ENCODE assay signal across 9 cellular contexts in genomic region chr7:130141858-130142653, GRCh38.
DNase-seq lines count a peak whose midpoint lies in the region; ATAC-seq, FAIRE-seq and TF ChIP-seq lines count a peak whose summit lies in the region.
"Had no signal": no experiment of that assay in that cellular context is flagged by ENCODE, and none has a peak within 500 bp of the region (broad histone marks: within the 10 kb centered on the region; RNA-seq: fewer than 3 reads in every experiment).

No MANE protein-coding gene starts in this region.

- no peak overlapping the region for H4K91ac ChIP-seq in H1 (replicated peaks; ENCODE audit: insufficient read length, low read length)

- H3K79me2 ChIP-seq in H1 (ENCODE audit: control insufficient read depth in 1 of 2, insufficient read depth in 2 of 2, low read length in 2 of 2) = no peaks in the 10 kb centered on the region

- TF ChIP-seq CTCF in cardiac muscle cell (IDR thresholded peaks at IDR 0.05; ENCODE audit: low read depth, low read length) (no peak), H1 (IDR thresholded peaks at IDR 0.05; ENCODE audit: control extremely low read depth in 1 of 3, insufficient read depth in 1 of 3, low read depth in 1 of 3, low read length in 3 of 3) (no peak), uterus (IDR thresholded peaks at IDR 0.05) (no peak)

- peak overlapping the region in 2 of 4 experiments; percentile 82 to 90; a peak in 3 of 7 replicates for H3K9ac ChIP-seq in H1 (replicated peaks in 1 of 4; ENCODE audit: extremely low read depth in 1 of 4, low read depth in 3 of 4, low read length in 3 of 4)

- POLR2A ChIA-PET in H1 (lab: Charles Lee; ENCODE audit: partially characterized antibody) = interaction anchor here (0.6 to 3.0 kb wide), 8 partner anchors 12 to 345 kb away, joined by 3 to 12 read pairs (median 4); partner anchors contain the start of gene TMEM209

- peak overlapping the region; percentile 85 to 95 (median 90) for H3K4me3 Mint-ChIP-seq in naive B cell

- no peaks in the 10 kb centered on the region for H3K9me3 Mint-ChIP-seq in naive B cell

- H3K4me3 ChIP-seq in cardiac muscle cell (peak overlapping the region; percentile 20), H1 (ENCODE audit: extremely low read depth in 1 of 4, insufficient read depth in 2 of 4, low read depth in 3 of 4, low read length in 4 of 4) (peak overlapping the region in 3 of 4 experiments; percentile 54 to 65 (median 56); a peak in 6 of 8 replicates), uterus (peak overlapping the region; percentile 40 to 49)

- H3K23ac ChIP-seq in H1 (ENCODE audit: insufficient read length) = no peak overlapping the region

- H2BK15ac ChIP-seq in H1 (ENCODE audit: low read length) = no peak overlapping the region; the same call in 1 of the 2 replicates

- H3K14ac ChIP-seq in H1 (ENCODE audit: insufficient read length) = no peak overlapping the region

- WGBS in H1 (ENCODE audit: extremely low coverage in 1 of 2, insufficient coverage in 1 of 2, insufficient read length in 1 of 2, insufficient replicate concordance in 2 of 2, low coverage in 1 of 2, low lambda C conversion rate in 2 of 2, missing lambda C conversion rate in 1 of 2), 2 experiments = 82% methylated on average over 16 of the region's 18 CpGs; no CpG with 5 or more reads in 1 of the 2 experiments

- peak overlapping the region; percentile 100; the same call in 1 of the 2 replicates for H4K8ac ChIP-seq in H1 (ENCODE audit: extremely low read depth, insufficient read depth, low read length)

- H3K36me3 ChIP-seq in cardiac muscle cell (no peaks in the 10 kb centered on the region), H1 (ENCODE audit: control insufficient read depth in 2 of 4, insufficient read depth in 4 of 4, low read length in 3 of 4) (no peaks in the 10 kb centered on the region), uterus (no peaks in the 10 kb centered on the region)

- no peak overlapping the region for H2BK20ac ChIP-seq in H1 (ENCODE audit: low read length)

- no peaks in the 10 kb centered on the region for H3K9me3 ChIP-seq in cardiac muscle cell (ENCODE audit: low read depth)
- H3K9me3 ChIP-seq in H1 (ENCODE audit: insufficient read depth in 2 of 2, low read depth in 1 of 2, low read length in 1 of 2) = no peaks in the 10 kb centered on the region
- no peaks in the 10 kb centered on the region for H3K9me3 ChIP-seq in uterus

- peak in 1 of 2 donors; percentile 11 for DNase-seq in cardiac muscle cell (ENCODE audit: low read depth in 1 of 2, low spot score in 1 of 2)
- no peak for DNase-seq in Right ventricle myocardium superior
- DNase-seq in H1 (ENCODE audit: low read depth in 1 of 2, low spot score in 2 of 2) = peak in 1 of 2 experiments; percentile 58
- DNase-seq in naive B cell = no peak
- DNase-seq in uterus = no peak
- DNase-seq in NCI-H748 treated with DMSO at 0.1 percent for 48 hours (lab: John Stamatoyannopoulos, UW) = no peak
- no peak for DNase-seq in cerebellar nuclear complex (lab: John Stamatoyannopoulos, UW)

- H3K27ac Mint-ChIP-seq in naive B cell = peak overlapping the region; percentile 69 to 95 (median 90)

- H3K4ac ChIP-seq in H1 (replicated peaks; ENCODE audit: insufficient read length, low read depth, low read length) = peak overlapping the region; percentile 8

- H3K56ac ChIP-seq in H1 (replicated peaks; ENCODE audit: insufficient read length, low read depth, low read length) = no peak overlapping the region

- H3K27me3 Mint-ChIP-seq in naive B cell = no peaks in the 10 kb centered on the region

- no peak for TF ChIP-seq EP300 in H1 (IDR thresholded peaks at IDR 0.05; ENCODE audit: borderline replicate concordance in 1 of 2, low read depth in 2 of 2, low read length in 2 of 2)

- H4K20me1 ChIP-seq in H1 (replicated peaks in 1 of 2; ENCODE audit: control insufficient read depth in 1 of 2, insufficient read depth in 2 of 2, low read length in 2 of 2) = peaks cover 0 to 2% of the 10 kb centered on the region in 2 experiments

- H3K18ac ChIP-seq in H1 (ENCODE audit: extremely low read depth, low read length) = peak overlapping the region; percentile 19; the same call in 1 of the 2 replicates

- no peak overlapping the region for H2AFZ ChIP-seq in H1 (ENCODE audit: low read length)

- H3K4me1 Mint-ChIP-seq in naive B cell = peaks cover 22 to 60% (median 48%) of the 10 kb centered on the region in 3 donors

- ATAC-seq in Right ventricle myocardium superior (ENCODE audit: poor library complexity) (no peak), naive B cell (ENCODE audit: low read depth in 2 of 2) (no peak), HG03175 (IDR thresholded peaks at IDR 0.05; ENCODE audit: unreplicated experiment) (no peak)

- H3K23me2 ChIP-seq in H1 (ENCODE audit: low read depth, low read length) = peaks cover 6% of the 10 kb centered on the region; the same call in 1 of the 2 replicates

- H2AK5ac ChIP-seq in H1 (ENCODE audit: low read depth, low read length) = no peak overlapping the region

- H3K27me3 ChIP-seq in cardiac muscle cell (no peaks in the 10 kb centered on the region), H1 (replicated peaks in 1 of 4; ENCODE audit: control insufficient read depth in 3 of 4, extremely low read depth in 1 of 4, insufficient read depth in 3 of 4, low read length in 3 of 4) (peaks cover 0 to 13% (median 8%) of the 10 kb centered on the region in 4 experiments; a peak in 5 of 7 replicates), uterus (no peaks in the 10 kb centered on the region)

- no peaks in the 10 kb centered on the region for H3K36me3 Mint-ChIP-seq in naive B cell

- H3K79me1 ChIP-seq in H1 (ENCODE audit: low read depth, low read length) = no peaks in the 10 kb centered on the region

- TF ChIP-seq RAD21 in H1 (IDR thresholded peaks at IDR 0.05 in 1 of 2, conservative IDR thresholded peaks at IDR 0.05 in 1 of 2; ENCODE audit: low read depth in 2 of 2, low read length in 2 of 2) = no peak

- no peak overlapping the region for H2BK120ac ChIP-seq in H1 (replicated peaks; ENCODE audit: low read depth, low read length)

- H2BK5ac ChIP-seq in H1 (ENCODE audit: low read depth, low read length) = no peak overlapping the region

- H3K4me2 ChIP-seq in H1 (ENCODE audit: insufficient read depth in 1 of 2, low read depth in 2 of 2, low read length in 2 of 2) = peak overlapping the region; percentile 77 to 97

- CTCF ChIA-PET in H1 (lab: Charles Lee; ENCODE audit: partially characterized antibody) = interaction anchor here (0.6 to 1.8 kb wide), 9 partner anchors 8 to 323 kb away, joined by 3 to 12 read pairs (median 3); no protein-coding TSS in a partner anchor

- no peak for FAIRE-seq in H1 (lab: Jason Lieb, UNC)
- FAIRE-seq: colon had no signal

- H3K4me1 ChIP-seq in cardiac muscle cell (ENCODE audit: low read depth) (peaks cover 8% of the 10 kb centered on the region), H1 (replicated peaks in 1 of 4; ENCODE audit: control insufficient read depth in 3 of 4, insufficient read depth in 4 of 4, low read length in 3 of 4) (peaks cover 0 to 15% (median 13%) of the 10 kb centered on the region in 4 experiments; a peak in 6 of 7 replicates), uterus (no peaks in the 10 kb centered on the region)

- peak overlapping the region; percentile 30; the same call in 1 of the 2 replicates for H2BK12ac ChIP-seq in H1 (ENCODE audit: low read depth, low read length)

- H3K27ac ChIP-seq in cardiac muscle cell (no peak overlapping the region), H1 (ENCODE audit: low read depth, low read length) (no peak overlapping the region; the same call in 1 of the 2 replicates), uterus (peak overlapping the region; percentile 79 to 86)

- TF ChIP-seq POLR2A in H1 (IDR thresholded peaks at IDR 0.05; ENCODE audit: control extremely low read depth in 1 of 2, low read depth in 2 of 2, low read length in 2 of 2) (no peak), uterus (IDR thresholded peaks at IDR 0.05) (no peak)

- no peak overlapping the region for H4K5ac ChIP-seq in H1 (ENCODE audit: insufficient read length, low read depth, low read length)

- intact Hi-C loops in Right ventricle myocardium superior (cut with DNase I) (no loop called here), uterus (cut with DNase I; ENCODE audit: low total_unique reads) (no loop called here)

TF ChIP-seq in H1, 55 proteins besides CTCF, POLR2A, EP300 and RAD21 (continues in another document):
- TF ChIP-seq USF2 (IDR thresholded peaks at IDR 0.05; ENCODE audit: low read length) (no peak), SIRT6 (IDR thresholded peaks at IDR 0.05; ENCODE audit: low read length) (no peak), MAFK (IDR thresholded peaks at IDR 0.05; ENCODE audit: low read depth, low read length) (no peak)
- TF ChIP-seq, protein P1, sequence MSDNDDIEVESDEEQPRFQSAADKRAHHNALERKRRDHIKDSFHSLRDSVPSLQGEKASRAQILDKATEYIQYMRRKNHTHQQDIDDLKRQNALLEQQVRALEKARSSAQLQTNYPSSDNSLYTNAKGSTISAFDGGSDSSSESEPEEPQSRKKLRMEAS (IDR thresholded peaks at IDR 0.05) = no peak

Comparison
In these comparisons a context has a peak if more than half of its experiments do, and no peak if none do; other contexts are left out.
1. H3K27ac ChIP-seq: peak in uterus (2 of 2); none in cardiac muscle cell (single experiment) and H1 (single experiment).
2. Peak in every context shown above with its lines, with median percentiles within 50 percentile points of each other: H3K4me3 ChIP-seq.